15 cellular contexts compared by ENCODE assay signal in the genomic region with DNA sequence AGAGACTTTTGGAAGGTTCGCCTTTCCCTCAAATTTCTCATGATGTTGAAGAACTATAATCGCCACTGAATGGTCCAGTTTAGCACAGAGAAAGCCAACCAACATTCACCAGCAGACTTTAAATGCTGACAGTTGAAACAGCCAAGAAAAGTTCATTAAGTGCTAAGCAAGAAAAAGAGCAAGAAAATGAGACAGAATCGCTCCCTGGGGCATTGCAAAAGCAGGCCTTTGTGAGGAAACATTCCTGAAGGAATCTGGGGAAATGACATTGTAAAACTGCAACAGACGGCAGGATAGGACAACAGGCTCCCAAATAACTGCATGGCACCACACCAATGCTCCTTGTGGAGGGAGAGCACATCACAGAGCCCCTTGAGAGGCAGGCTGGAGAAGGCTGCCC.
DNase-seq lines count a peak whose midpoint lies in the region; ATAC-seq and TF ChIP-seq lines count a peak whose summit lies in the region.
"Had no signal": no experiment of that assay in that cellular context is flagged by ENCODE, and none has a peak within 500 bp of the region (broad histone marks: within the 10 kb centered on the region; RNA-seq: fewer than 3 reads in every experiment).

No MANE protein-coding gene starts in this region.

- no peak for TF ChIP-seq EP300 in sigmoid colon (IDR thresholded peaks at IDR 0.05)

- peak overlapping the region; percentile 30 for H3K4me3 Mint-ChIP-seq in Caco-2 (ENCODE audit: unreplicated experiment)
- H3K4me3 Mint-ChIP-seq: stimulated activated memory B cell treated with anti-CD40 and anti-IgM and Interleukin-4, amounts not matched to agents 10 μg/mL and 1 μg/mL and 100 μg/mL, for 72 hours had no signal

- BruUV-seq in Caco-2 (replicated peaks; lab: Mats Ljungman, UMichigan) = TSS peak; percentile 83
- BruUV-seq in OCI-LY7 (replicated peaks; lab: Mats Ljungman, UMichigan) = no TSS peak

- H3K36me3 ChIP-seq in Caco-2 (ENCODE audit: control insufficient read depth, insufficient read depth, low read length) = peaks cover 1% of the 10 kb centered on the region; the same call in 1 of the 2 replicates
- no peaks in the 10 kb centered on the region for H3K36me3 ChIP-seq in sigmoid colon
- no peaks in the 10 kb centered on the region; the same call in 1 of the 2 replicates for H3K36me3 ChIP-seq in OCI-LY7 (ENCODE audit: insufficient read depth, low read length)
- H3K36me3 ChIP-seq: SJSA1 had no signal

- H3K27me3 ChIP-seq in Caco-2 (replicated peaks; ENCODE audit: control insufficient read depth, insufficient read depth, low read length) (no peaks in the 10 kb centered on the region), sigmoid colon (no peaks in the 10 kb centered on the region)
- H3K27me3 ChIP-seq: SJSA1 had no signal

- POLR2A ChIA-PET in Caco-2 (lab: Charles Lee) (no interaction called here), OCI-LY7 (lab: Charles Lee) (no interaction called here)

- no peak for TF ChIP-seq POLR2A in sigmoid colon (IDR thresholded peaks at IDR 0.05)

- WGBS in sigmoid colon, 2 donors = 48 to 76% methylated on average over 4 of the region's 4 CpGs

- H3K9me3 ChIP-seq in Caco-2 = no peaks in the 10 kb centered on the region
- no peaks in the 10 kb centered on the region for H3K9me3 ChIP-seq in sigmoid colon
- H3K9me3 ChIP-seq in OCI-LY7 (ENCODE audit: low read length) = no peaks in the 10 kb centered on the region
- H3K9me3 ChIP-seq: SJSA1 had no signal

- H3K27ac ChIP-seq in caudate nucleus (ENCODE audit: low read depth, low read length) = peak overlapping the region; percentile 18
- H3K27ac ChIP-seq in sigmoid colon = no peak overlapping the region
- H3K27ac ChIP-seq in OCI-LY7 (ENCODE audit: low read depth, low read length, poor library complexity, severe bottlenecking) = no peak overlapping the region
- H3K27ac ChIP-seq: SJSA1 had no signal

- peak in 1 of 2 experiments; percentile 23 for DNase-seq in Caco-2
- peak in 20 of 61 donors; percentile 4 to 54 (median 27) for DNase-seq in caudate nucleus (lab: John Stamatoyannopoulos, UW)
- peak; percentile 67 for DNase-seq in islet precursor cell
- DNase-seq in sigmoid colon = peak; percentile 72
- no peak for DNase-seq in OCI-LY7 (ENCODE audit: low spot score)
- no peak for DNase-seq in activated gamma-delta T cell (lab: John Stamatoyannopoulos, UW)
- DNase-seq in SHP77 (lab: John Stamatoyannopoulos, UW) = no peak
- DNase-seq: MM.1S; NCI-H510A treated with DMSO at 0.1 percent for 48 hours; stimulated activated CD4-positive, alpha-beta T cell treated with anti-CD3 and anti-CD28 coated beads, Interleukin-15, amount 100 ng/mL, for 24 hours had no signal

- ATAC-seq in GM21360 (IDR thresholded peaks at IDR 0.05; ENCODE audit: unreplicated experiment) = no peak
- ATAC-seq: activated CD4-positive, CD25-positive, alpha-beta regulatory T cell treated with anti-CD3 and anti-CD28 coated beads, Interleukin-2, amount 50 U/mL, for 24 hours; stimulated activated memory B cell treated with anti-CD40 and anti-IgM and Interleukin-4, amounts not matched to agents 10 μg/mL and 1 μg/mL and 100 μg/mL, for 72 hours had no signal

- CTCF ChIA-PET in Caco-2 (lab: Charles Lee) (no interaction called here), OCI-LY7 (lab: Charles Lee; ENCODE audit: unreplicated experiment) (no interaction called here)

- TF ChIP-seq CTCF in Caco-2 (IDR thresholded peaks at IDR 0.05; ENCODE audit: insufficient read depth in 1 of 2, low read depth in 1 of 2, low read length in 1 of 2, severe bottlenecking in 1 of 2, unreplicated experiment in 1 of 2) = no peak
- TF ChIP-seq CTCF in sigmoid colon (IDR thresholded peaks at IDR 0.05) = no peak
- TF ChIP-seq CTCF in OCI-LY7 (conservative IDR thresholded peaks at IDR 0.05; ENCODE audit: low read length) = no peak

- H3K4me1 Mint-ChIP-seq in Caco-2 (ENCODE audit: low read depth, unreplicated experiment) = peaks cover 27% of the 10 kb centered on the region

- H3K4me1 ChIP-seq in Caco-2 (peaks cover 37% of the 10 kb centered on the region), sigmoid colon (no peaks in the 10 kb centered on the region), OCI-LY7 (ENCODE audit: insufficient read depth, low read length, poor library complexity, severe bottlenecking) (peaks cover 14% of the 10 kb centered on the region)
- H3K4me1 ChIP-seq: SJSA1 had no signal

- H4K20me1 ChIP-seq in OCI-LY7 (ENCODE audit: insufficient read depth, low read length) = no peaks in the 10 kb centered on the region

- no peaks in the 10 kb centered on the region for H3K79me2 ChIP-seq in OCI-LY7 (ENCODE audit: insufficient read depth, low read depth, low read length)

- H2AFZ ChIP-seq in OCI-LY7 (ENCODE audit: low read length) = no peak overlapping the region

- H3K9me2 ChIP-seq in OCI-LY7 (ENCODE audit: insufficient read depth, low read length) = no peaks in the 10 kb centered on the region

- H3K4me3 ChIP-seq in Caco-2 (ENCODE audit: low read depth, low read length) (no peak overlapping the region), sigmoid colon (no peak overlapping the region), OCI-LY7 (ENCODE audit: low read depth, low read length, poor library complexity, severe bottlenecking) (no peak overlapping the region)
- H3K4me3 ChIP-seq: coronary artery, SJSA1 had no signal

- H3K27ac Mint-ChIP-seq in Caco-2 (ENCODE audit: unreplicated experiment) = peak overlapping the region; percentile 79
- H3K27ac Mint-ChIP-seq: stimulated activated memory B cell treated with anti-CD40 and anti-IgM and Interleukin-4, amounts not matched to agents 10 μg/mL and 1 μg/mL and 100 μg/mL, for 72 hours had no signal

- H3K36me3 Mint-ChIP-seq in Caco-2 (ENCODE audit: insufficient read depth, unreplicated experiment) = no peaks in the 10 kb centered on the region
- H3K36me3 Mint-ChIP-seq: stimulated activated memory B cell treated with anti-CD40 and anti-IgM and Interleukin-4, amounts not matched to agents 10 μg/mL and 1 μg/mL and 100 μg/mL, for 72 hours had no signal

- H3K4me2 ChIP-seq in OCI-LY7 (ENCODE audit: low read length) = no peak overlapping the region

- no peaks in the 10 kb centered on the region for H3K27me3 Mint-ChIP-seq in Caco-2 (ENCODE audit: insufficient read depth, unreplicated experiment)

- no peaks in the 10 kb centered on the region for H3K9me3 Mint-ChIP-seq in Caco-2 (ENCODE audit: unreplicated experiment)
- H3K9me3 Mint-ChIP-seq: stimulated activated memory B cell treated with anti-CD40 and anti-IgM and Interleukin-4, amounts not matched to agents 10 μg/mL and 1 μg/mL and 100 μg/mL, for 72 hours had no signal

- intact Hi-C loops in Caco-2 (cut with micrococcal nuclease; ENCODE audit: unreplicated experiment) (loop anchor here (1.0 to 5.0 kb wide), 5 partner anchors 8 to 268 kb away; no protein-coding TSS in a partner anchor), sigmoid colon (cut with DNase I) (no loop called here), OCI-LY7 (cut with micrococcal nuclease; ENCODE audit: unreplicated experiment) (no loop called here)

Comparison
In these comparisons a context has a peak if more than half of its experiments do, and no peak if none do; other contexts are left out.
1. DNase-seq: peak in islet precursor cell (single experiment) and sigmoid colon (single experiment); none in OCI-LY7 (single experiment), activated gamma-delta T cell (single experiment) and SHP77 (0 of 2).